In the genomic region with DNA sequence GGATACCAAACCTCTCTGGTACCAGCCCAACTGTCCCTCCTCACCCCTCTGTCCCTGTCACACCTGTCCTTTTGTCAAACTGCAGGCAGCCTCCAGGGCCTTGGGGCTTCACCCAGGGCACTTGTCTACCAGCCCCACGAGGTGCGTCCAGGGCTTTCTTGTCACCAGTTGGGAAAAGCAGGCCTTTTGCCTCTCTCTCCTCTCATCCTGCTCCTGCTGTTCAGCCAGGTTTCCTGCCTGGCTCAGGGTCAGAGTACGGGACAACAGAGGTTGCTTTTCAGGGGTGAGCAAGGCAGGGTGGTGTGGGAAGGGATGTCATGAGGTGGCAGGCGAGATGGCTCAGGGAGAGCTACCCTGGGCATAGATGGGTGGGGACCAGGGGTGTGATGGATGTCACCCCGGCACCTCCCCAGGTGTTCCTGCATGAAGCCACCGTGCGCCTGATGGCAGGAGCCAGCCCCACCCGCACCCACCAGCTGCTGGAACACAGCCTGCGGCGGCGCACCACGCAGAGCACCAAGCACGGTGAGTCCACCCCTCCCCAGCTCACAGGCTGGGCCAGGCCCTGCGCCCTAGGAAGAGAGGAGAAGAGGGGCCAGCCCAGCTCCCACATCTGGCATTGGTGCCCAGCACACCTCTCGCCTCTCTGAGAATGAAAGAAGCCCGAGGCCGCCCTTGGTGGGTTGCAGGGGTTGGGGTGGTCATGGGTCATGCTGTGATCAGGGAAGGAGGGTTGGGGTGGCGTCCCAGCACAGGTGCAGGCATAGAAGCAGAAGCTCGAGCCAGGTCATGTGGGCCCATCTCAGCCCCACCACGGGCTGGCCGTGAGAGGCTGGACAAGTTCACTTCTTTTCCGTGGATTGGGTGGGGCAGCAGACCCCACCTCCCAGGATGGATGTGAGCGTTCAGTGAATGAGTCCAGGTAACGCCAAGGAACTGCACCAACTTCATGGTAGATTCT, we compare ENCODE assay signal across 20 cellular contexts. TPM values are rescaled to one million over a fixed set of nuclear protein-coding genes. Genes with fewer than 3 reads are reported as not detected.
DNase-seq lines count a peak whose midpoint lies in the region; ATAC-seq, FAIRE-seq and TF ChIP-seq lines count a peak whose summit lies in the region.
"Had no signal": no experiment of that assay in that cellular context is flagged by ENCODE, and none has a peak within 500 bp of the region (broad histone marks: within the 10 kb centered on the region; RNA-seq: fewer than 3 reads in every experiment).

No MANE protein-coding gene starts in this region.

- dilution Hi-C loops in IMR-90 (cut with HindIII; ENCODE audit: low sequenced_read_pairs, unreplicated experiment), result no loop called here

- no peak for ATAC-seq in HepG2
- no peak for ATAC-seq in right lobe of liver
- ATAC-seq in IMR-90 (ENCODE audit: low read depth), result no peak
- no peak for ATAC-seq in stimulated activated naive B cell treated with anti-CD40 and anti-IgM and Interleukin-4, amounts not matched to agents 10 μg/mL and 1 μg/mL and 100 μg/mL, for 72 hours (replicated peaks)
- no peak for ATAC-seq in GM21447 (IDR thresholded peaks at IDR 0.05; ENCODE audit: unreplicated experiment)
- no peak for ATAC-seq in PC-3
- ATAC-seq: Panc1 had no signal

- no peak overlapping the region for H3K27ac Mint-ChIP-seq in endodermal cell
- H3K27ac Mint-ChIP-seq in stimulated activated naive B cell treated with anti-CD40 and anti-IgM and Interleukin-4, amounts not matched to agents 10 μg/mL and 1 μg/mL and 100 μg/mL, for 72 hours, result peak overlapping the region; percentile 86
- H3K27ac Mint-ChIP-seq: CD4-positive, CD25-positive, alpha-beta regulatory T cell had no signal

- no peak overlapping the region for H2BK120ac ChIP-seq in IMR-90 (ENCODE audit: low read depth, low read length)

- DNase-seq in HepG2 (ENCODE audit: low spot score) (no peak), right lobe of liver (no peak), IMR-90 (no peak), endodermal cell (peak; percentile 45), esophagus squamous epithelium (lab: John Stamatoyannopoulos, UW) (no peak), PC-3 (no peak)
- no peak for DNase-seq in stimulated activated naive B cell treated with anti-CD40 and anti-IgM and Interleukin-4, amounts not matched to agents 10 μg/mL and 1 μg/mL and 100 μg/mL, for 72 hours
- DNase-seq: AML-193; CD4-positive, CD25-positive, alpha-beta regulatory T cell; DMS53; GOT3; NCI-H1092; NCI-H146; NCI-H2081 treated with DMSO at 0.1 percent for 48 hours; NCI-H2227 treated with DMSO at 0.1 percent for 48 hours; NCI-H524; SHP77 had no signal

- H3K27me3 ChIP-seq in HepG2 (ENCODE audit: control insufficient read depth in 1 of 2, insufficient read depth in 2 of 2, low read length in 2 of 2), result peaks cover 0 to 7% of the 10 kb centered on the region in 2 experiments; a peak in 2 of 5 replicates
- peaks cover 0 to 4% of the 10 kb centered on the region in 2 donors for H3K27me3 ChIP-seq in right lobe of liver
- peaks cover 5% of the 10 kb centered on the region; the same call in 1 of the 2 replicates for H3K27me3 ChIP-seq in IMR-90 (ENCODE audit: control insufficient read depth, insufficient read depth, low read length)
- peaks cover 14% of the 10 kb centered on the region for H3K27me3 ChIP-seq in endodermal cell (ENCODE audit: control insufficient read depth, insufficient read depth, low read length, poor library complexity, severe bottlenecking)
- H3K27me3 ChIP-seq in esophagus squamous epithelium, result peaks cover 0 to 11% (median 0%) of the 10 kb centered on the region in 4 donors
- H3K27me3 ChIP-seq in PC-3 (ENCODE audit: low read length), result no peaks in the 10 kb centered on the region

- H3K14ac ChIP-seq in IMR-90 (replicated peaks; ENCODE audit: low read depth, low read length), result no peak overlapping the region

- H2BK20ac ChIP-seq in IMR-90 (ENCODE audit: low read depth, low read length), result no peak overlapping the region

- H3K23ac ChIP-seq in IMR-90 (ENCODE audit: low read depth, low read length), result no peak overlapping the region

- H3K4me3 ChIP-seq in HepG2 (replicated peaks in 1 of 3; ENCODE audit: insufficient read depth in 1 of 3, low read depth in 2 of 3, low read length in 3 of 3), result no peak overlapping the region
- no peak overlapping the region for H3K4me3 ChIP-seq in right lobe of liver
- H3K4me3 ChIP-seq in IMR-90 (ENCODE audit: insufficient read depth, low read depth, low read length), result no peak overlapping the region
- H3K4me3 ChIP-seq in endodermal cell (ENCODE audit: low read length), result no peak overlapping the region
- H3K4me3 ChIP-seq in esophagus squamous epithelium, result no peak overlapping the region
- H3K4me3 ChIP-seq in PC-3 (ENCODE audit: low read length), result no peak overlapping the region

- in situ Hi-C loops in HepG2 (cut with HindIII; ENCODE audit: extremely low pct_ligation_motif_present, low pct_unique_long_range_greater_than_20kb) (no loop called here), IMR-90 (cut with MboI; ENCODE audit: low sequenced_read_pairs) (no loop called here)

- no peak overlapping the region for H4K5ac ChIP-seq in IMR-90 (ENCODE audit: low read depth, low read length)

- H3K36me3 Mint-ChIP-seq in endodermal cell (ENCODE audit: low read depth), result peaks cover 27% of the 10 kb centered on the region
- peaks cover 43 to 84% of the 10 kb centered on the region in 2 donors for H3K36me3 Mint-ChIP-seq in stimulated activated naive B cell treated with anti-CD40 and anti-IgM and Interleukin-4, amounts not matched to agents 10 μg/mL and 1 μg/mL and 100 μg/mL, for 72 hours

- H2AK9ac ChIP-seq in IMR-90 (replicated peaks; ENCODE audit: low read depth, low read length, poor library complexity), result peak overlapping the region; percentile 82

- no peak overlapping the region for H3K4ac ChIP-seq in IMR-90 (ENCODE audit: low read depth, low read length)

- FAIRE-seq in HepG2 (lab: Jason Lieb, UNC), result no peak

- H3K36me3 ChIP-seq in HepG2 (replicated peaks in 1 of 2; ENCODE audit: control insufficient read depth in 1 of 2, insufficient read depth in 2 of 2, low read length in 2 of 2) (peaks cover 26 to 53% of the 10 kb centered on the region in 2 experiments), right lobe of liver (peaks cover 0 to 51% (median 17%) of the 10 kb centered on the region in 4 donors), IMR-90 (ENCODE audit: control insufficient read depth, insufficient read depth, low read length) (peaks cover 24% of the 10 kb centered on the region), endodermal cell (ENCODE audit: control insufficient read depth, insufficient read depth, low read length) (peaks cover 35% of the 10 kb centered on the region), esophagus squamous epithelium (peaks cover 39 to 83% (median 42%) of the 10 kb centered on the region in 3 donors), PC-3 (ENCODE audit: low read depth, low read length) (no peaks in the 10 kb centered on the region)

- TF ChIP-seq RAD21 in HepG2 (CRISPR knock-in tag; IDR thresholded peaks at IDR 0.05) (no peak), IMR-90 (IDR thresholded peaks at IDR 0.05; ENCODE audit: low read length) (no peak)

- H3K79me2 ChIP-seq in HepG2 (ENCODE audit: insufficient read depth, low read length), result no peaks in the 10 kb centered on the region
- H3K79me2 ChIP-seq in PC-3 (ENCODE audit: low read length), result no peaks in the 10 kb centered on the region

- POLR2A ChIA-PET in HepG2 (lab: Yijun Ruan, JAX) (no interaction called here), IMR-90 (lab: Charles Lee; ENCODE audit: unreplicated experiment) (no interaction called here), PC-3 (lab: Charles Lee; ENCODE audit: unreplicated experiment) (no interaction called here)

- no peaks in the 10 kb centered on the region for H3K9me3 Mint-ChIP-seq in endodermal cell
- H3K9me3 Mint-ChIP-seq in stimulated activated naive B cell treated with anti-CD40 and anti-IgM and Interleukin-4, amounts not matched to agents 10 μg/mL and 1 μg/mL and 100 μg/mL, for 72 hours, result no peaks in the 10 kb centered on the region
- H3K9me3 Mint-ChIP-seq: CD4-positive, CD25-positive, alpha-beta regulatory T cell had no signal

- H2BK15ac ChIP-seq in IMR-90 (ENCODE audit: low read depth, low read length), result no peak overlapping the region

- CTCF ChIA-PET in HepG2 (lab: Yijun Ruan, JAX; ENCODE audit: low intra/inter-chr PET ratio, low total read pairs), result no interaction called here
- CTCF ChIA-PET in IMR-90 (lab: Yijun Ruan, JAX), result no interaction called here
- CTCF ChIA-PET in PC-3 (lab: Charles Lee), result no interaction called here

- H3K9me3 ChIP-seq in HepG2 (ENCODE audit: low read length), result no peaks in the 10 kb centered on the region
- no peaks in the 10 kb centered on the region for H3K9me3 ChIP-seq in right lobe of liver
- H3K9me3 ChIP-seq in IMR-90 (ENCODE audit: control insufficient read depth, insufficient read depth, low read length), result no peaks in the 10 kb centered on the region
- no peaks in the 10 kb centered on the region for H3K9me3 ChIP-seq in endodermal cell (ENCODE audit: control insufficient read depth, low read length)
- H3K9me3 ChIP-seq in esophagus squamous epithelium, result no peaks in the 10 kb centered on the region
- no peaks in the 10 kb centered on the region for H3K9me3 ChIP-seq in PC-3 (ENCODE audit: low read length)

- H3K4me1 ChIP-seq in HepG2 (ENCODE audit: insufficient read depth, low read length), result no peaks in the 10 kb centered on the region
- peaks cover 0 to 25% (median 7%) of the 10 kb centered on the region in 4 donors for H3K4me1 ChIP-seq in right lobe of liver
- no peaks in the 10 kb centered on the region for H3K4me1 ChIP-seq in IMR-90 (ENCODE audit: control insufficient read depth, insufficient read depth, low read length)
- no peaks in the 10 kb centered on the region for H3K4me1 ChIP-seq in endodermal cell (ENCODE audit: control insufficient read depth, insufficient read depth, low read length)
- H3K4me1 ChIP-seq in esophagus squamous epithelium, result peaks cover 3 to 20% (median 4%) of the 10 kb centered on the region in 3 donors
- no peaks in the 10 kb centered on the region for H3K4me1 ChIP-seq in PC-3 (ENCODE audit: insufficient read depth, low read length)

- H4K91ac ChIP-seq in IMR-90 (ENCODE audit: insufficient read depth, low read depth, low read length), result no peak overlapping the region

- no peak overlapping the region for H3K4me3 Mint-ChIP-seq in endodermal cell
- H3K4me3 Mint-ChIP-seq in stimulated activated naive B cell treated with anti-CD40 and anti-IgM and Interleukin-4, amounts not matched to agents 10 μg/mL and 1 μg/mL and 100 μg/mL, for 72 hours, result peak overlapping the region in 1 of 2 donors; percentile 29
- H3K4me3 Mint-ChIP-seq: CD4-positive, CD25-positive, alpha-beta regulatory T cell had no signal

- intact Hi-C loops in HepG2 (cut with micrococcal nuclease; ENCODE audit: unreplicated experiment), result no loop called here
- intact Hi-C loops in right lobe of liver (cut with DNase I), result no loop called here
- intact Hi-C loops in IMR-90 (cut with micrococcal nuclease), result no loop called here
- intact Hi-C loops in esophagus squamous epithelium (cut with DNase I), result no loop called here
- intact Hi-C loops in PC-3 (cut with micrococcal nuclease), result no loop called here

- H3K4me2 ChIP-seq in HepG2 (ENCODE audit: low read depth, low read length) (no peak overlapping the region), IMR-90 (ENCODE audit: low read depth, low read length) (no peak overlapping the region), PC-3 (ENCODE audit: low read length) (no peak overlapping the region)

- no peak overlapping the region for H2AK5ac ChIP-seq in IMR-90 (ENCODE audit: low read depth, low read length)

- H2BK5ac ChIP-seq in IMR-90 (ENCODE audit: low read depth, low read length, poor library complexity, severe bottlenecking), result no peak overlapping the region

- no peaks in the 10 kb centered on the region for H3F3A ChIP-seq in PC-3 (ENCODE audit: low read length, unreplicated experiment)

- H3K9me1 ChIP-seq in IMR-90 (ENCODE audit: insufficient read depth, low read length), result peaks cover 8% of the 10 kb centered on the region; the same call in 1 of the 2 replicates

- no peak for TF ChIP-seq EP300 in HepG2 (IDR thresholded peaks at IDR 0.05; ENCODE audit: low read depth in 2 of 2, low read length in 2 of 2)
- TF ChIP-seq EP300 in HepG2 (CRISPR knock-in tag; IDR thresholded peaks at IDR 0.05; ENCODE audit: borderline replicate concordance), result no peak

- no peak overlapping the region for H4K8ac ChIP-seq in IMR-90 (ENCODE audit: low read depth in 2 of 2, low read length in 2 of 2)

- H2AFZ ChIP-seq in HepG2 (ENCODE audit: low read length), result no peak overlapping the region
- H2AFZ ChIP-seq in IMR-90 (replicated peaks; ENCODE audit: low read length, poor library complexity), result no peak overlapping the region
- no peak overlapping the region for H2AFZ ChIP-seq in PC-3 (ENCODE audit: low read length)

- TF ChIP-seq POLR2A in HepG2 (IDR thresholded peaks at IDR 0.05; ENCODE audit: insufficient read depth in 1 of 2, low read depth in 2 of 2, low read length in 2 of 2), result no peak; a peak in 1 of 4 replicates
- TF ChIP-seq POLR2A in right lobe of liver (IDR thresholded peaks at IDR 0.05), result no peak
- TF ChIP-seq POLR2A in IMR-90 (IDR thresholded peaks at IDR 0.05; ENCODE audit: low read depth, low read length), result no peak
- no peak for TF ChIP-seq POLR2A in esophagus squamous epithelium (IDR thresholded peaks at IDR 0.05)

- no peak overlapping the region for H3K27ac ChIP-seq in HepG2 (ENCODE audit: extremely low read length, insufficient read depth, low read length)
- no peak overlapping the region for H3K27ac ChIP-seq in right lobe of liver
- no peak overlapping the region for H3K27ac ChIP-seq in IMR-90 (ENCODE audit: insufficient read depth, low read length)
- H3K27ac ChIP-seq in endodermal cell (ENCODE audit: low read depth, low read length), result no peak overlapping the region
- H3K27ac ChIP-seq in esophagus squamous epithelium, result no peak overlapping the region
- H3K27ac ChIP-seq in PC-3 (ENCODE audit: low read length), result no peak overlapping the region

- H3K4me1 Mint-ChIP-seq in endodermal cell, result peaks cover 4% of the 10 kb centered on the region
- peaks cover 40 to 44% of the 10 kb centered on the region in 2 donors for H3K4me1 Mint-ChIP-seq in stimulated activated naive B cell treated with anti-CD40 and anti-IgM and Interleukin-4, amounts not matched to agents 10 μg/mL and 1 μg/mL and 100 μg/mL, for 72 hours

- no peak overlapping the region for H3K18ac ChIP-seq in IMR-90 (ENCODE audit: low read depth, low read length)

- H3K56ac ChIP-seq in IMR-90 (ENCODE audit: extremely low read depth, insufficient read depth, low read length), result no peak overlapping the region

- 97% methylated on average over 11 of the region's 24 CpGs for WGBS in HepG2 (ENCODE audit: low lambda C conversion rate)
- 95% methylated on average over 4 of the region's 24 CpGs for WGBS in right lobe of liver (ENCODE audit: insufficient coverage, low coverage, low lambda C conversion rate, missing lambda C conversion rate)
- WGBS in IMR-90 (ENCODE audit: extremely low coverage in 2 of 2, insufficient read length in 1 of 2), 2 experiments, result 92% methylated on average over 6 of the region's 24 CpGs; no CpG with 5 or more reads in 1 of the 2 experiments
- 95% methylated on average over 12 to 24 of the region's 24 CpGs for WGBS in endodermal cell (ENCODE audit: insufficient coverage in 1 of 2, insufficient read length in 1 of 2), 2 experiments
- WGBS in esophagus squamous epithelium, 2 donors, result 87 to 90% methylated on average over 4 to 17 of the region's 24 CpGs

- H4K20me1 ChIP-seq in HepG2 (ENCODE audit: insufficient read depth, low read length), result peaks cover 29% of the 10 kb centered on the region
- H4K20me1 ChIP-seq in IMR-90 (ENCODE audit: insufficient read depth, low read length), result peaks cover 10% of the 10 kb centered on the region; the same call in 1 of the 2 replicates
- H4K20me1 ChIP-seq in PC-3 (ENCODE audit: low read length), result no peaks in the 10 kb centered on the region

- no peaks in the 10 kb centered on the region for H3K79me1 ChIP-seq in IMR-90 (ENCODE audit: low read depth in 1 of 2, low read length in 2 of 2)

- no peaks in the 10 kb centered on the region for H3K9me2 ChIP-seq in PC-3 (replicated peaks; ENCODE audit: low read length)

- no TSS peak for BruUV-seq in HepG2 (replicated peaks; lab: Mats Ljungman, UMichigan)
- BruUV-seq in IMR-90 (replicated peaks; lab: Mats Ljungman, UMichigan), result no TSS peak
- BruUV-seq in PC-3 (replicated peaks; lab: Mats Ljungman, UMichigan), result no TSS peak

- peaks cover 13% of the 10 kb centered on the region for H3K27me3 Mint-ChIP-seq in endodermal cell (ENCODE audit: insufficient read depth)
- H3K27me3 Mint-ChIP-seq in stimulated activated naive B cell treated with anti-CD40 and anti-IgM and Interleukin-4, amounts not matched to agents 10 μg/mL and 1 μg/mL and 100 μg/mL, for 72 hours, result no peaks in the 10 kb centered on the region

- TF ChIP-seq CTCF in HepG2 (CRISPR knock-in tag; IDR thresholded peaks at IDR 0.05) (no peak), right lobe of liver (IDR thresholded peaks at IDR 0.05) (no peak), IMR-90 (conservative IDR thresholded peaks at IDR 0.05; ENCODE audit: low read depth, low read length) (no peak), endodermal cell (conservative IDR thresholded peaks at IDR 0.05) (no peak), esophagus squamous epithelium (IDR thresholded peaks at IDR 0.05) (no peak), PC-3 (conservative IDR thresholded peaks at IDR 0.05; ENCODE audit: low read depth, low read length) (no peak)

- H3K9ac ChIP-seq in HepG2 (ENCODE audit: insufficient read depth, low read depth, low read length) (no peak overlapping the region), IMR-90 (ENCODE audit: low read depth, low read length) (no peak overlapping the region), endodermal cell (ENCODE audit: extremely low read depth, low read length, poor library complexity, severe bottlenecking) (no peak overlapping the region), PC-3 (ENCODE audit: low read length) (no peak overlapping the region)

RNA-seq across cellular contexts. Expression of a gene that starts 10.1 kb away (rescaled TPM):
- total RNA-seq in HepG2 (2016; rRNA removed; fragmentation: Illumina TruSeq; extraction: Trizol) (not detected in 2 replicates), right lobe of liver (not detected), IMR-90 (2012; rRNA removed) (not detected in 2 replicates), endodermal cell (under 1 TPM in 1 of 2 donors, not detected in 1; 0.58 TPM), esophagus squamous epithelium (not detected), PC-3 (2014; rRNA removed) (not detected in 2 replicates)
- total RNA-seq in HepG2 (2016; cell fraction: cytosol; rRNA removed; fragmentation: Illumina TruSeq; extraction: Trizol; ENCODE audit: low read depth), result not detected in 2 replicates
- not detected in 2 replicates for total RNA-seq in HepG2 (2016; cell fraction: insoluble cytoplasmic fraction; rRNA removed; fragmentation: Illumina TruSeq; extraction: Trizol)
- not detected in 2 replicates for total RNA-seq in HepG2 (2016; cell fraction: membrane; rRNA removed; fragmentation: Illumina TruSeq; extraction: Trizol)
- not detected in 2 replicates for total RNA-seq in HepG2 (2016; cell fraction: nucleus; rRNA removed; fragmentation: Illumina TruSeq; extraction: Trizol)
- polyA plus RNA-seq in HepG2 (2011; rRNA removed) (not detected in 2 replicates), IMR-90 (2012; rRNA removed) (not detected in 2 replicates)
- polyA plus RNA-seq in HepG2 (2011; cell fraction: cytosol; rRNA removed), result not detected in 2 replicates
- not detected in 2 replicates for polyA plus RNA-seq in HepG2 (2011; cell fraction: nucleus; rRNA removed)
- not detected in 2 replicates for polyA plus RNA-seq in HepG2 (2012)
- polyA plus RNA-seq in HepG2 (2016; cell fraction: cytosol; fragmentation: Illumina TruSeq; extraction: Trizol; ENCODE audit: low read depth), result not detected in 2 replicates
- polyA plus RNA-seq in HepG2 (2016; cell fraction: insoluble cytoplasmic fraction; fragmentation: Illumina TruSeq; extraction: Trizol; ENCODE audit: low read depth), result not detected in 2 replicates
- not detected in 2 replicates for polyA plus RNA-seq in HepG2 (2016; cell fraction: membrane; fragmentation: Illumina TruSeq; extraction: Trizol; ENCODE audit: low read depth)
- not detected in 2 replicates for polyA plus RNA-seq in HepG2 (2016; cell fraction: nucleus; fragmentation: Illumina TruSeq; extraction: Trizol; ENCODE audit: insufficient read depth, low read depth)
- not detected in 2 replicates for polyA minus RNA-seq in HepG2 (2011; rRNA and poly(A)+ RNA removed; ENCODE audit: low replicate concordance)
- not detected in 2 replicates for polyA minus RNA-seq in HepG2 (2011; cell fraction: cytosol; rRNA and poly(A)+ RNA removed)
- not detected in 2 replicates for polyA minus RNA-seq in HepG2 (2011; cell fraction: nucleus; rRNA and poly(A)+ RNA removed)
- polyA plus RNA-seq in IMR-90 (2012; cell fraction: cytosol; rRNA removed), result not detected in 2 replicates
- polyA plus RNA-seq in IMR-90 (2012; cell fraction: nucleus; rRNA removed; ENCODE audit: low replicate concordance), result not detected in 2 replicates
- polyA plus RNA-seq in endodermal cell (2013, experiment 1 of 2), result 0.57 TPM
- polyA plus RNA-seq in endodermal cell (2013, experiment 2 of 2), result 0.70 TPM
- total RNA-seq: MCF 10A had no signal

RNA-seq across cellular contexts. Expression of a gene that starts 21.9 kb away (rescaled TPM):
- 0.11 TPM in 1 of 2 replicates, not detected in the other for total RNA-seq in HepG2 (2016; rRNA removed; fragmentation: Illumina TruSeq; extraction: Trizol)
- total RNA-seq in HepG2 (2016; cell fraction: cytosol; rRNA removed; fragmentation: Illumina TruSeq; extraction: Trizol; ENCODE audit: low read depth), result 0.10 TPM in 1 of 2 replicates, not detected in the other
- 0.17 TPM in 1 of 2 replicates, not detected in the other for total RNA-seq in HepG2 (2016; cell fraction: insoluble cytoplasmic fraction; rRNA removed; fragmentation: Illumina TruSeq; extraction: Trizol)
- 0.07 and 0.09 TPM in 2 replicates for total RNA-seq in HepG2 (2016; cell fraction: membrane; rRNA removed; fragmentation: Illumina TruSeq; extraction: Trizol)
- 0.25 and 0.38 TPM in 2 replicates for total RNA-seq in HepG2 (2016; cell fraction: nucleus; rRNA removed; fragmentation: Illumina TruSeq; extraction: Trizol)
- 0.22 and 0.29 TPM in 2 replicates for polyA plus RNA-seq in HepG2 (2011; rRNA removed)
- 0.03 and 0.04 TPM in 2 replicates for polyA plus RNA-seq in HepG2 (2011; cell fraction: cytosol; rRNA removed)
- polyA plus RNA-seq in HepG2 (2011; cell fraction: nucleus; rRNA removed), result 1.2 and 1.7 TPM in 2 replicates
- polyA plus RNA-seq in HepG2 (2012), result 0.16 and 0.31 TPM in 2 replicates
- not detected in 2 replicates for polyA plus RNA-seq in HepG2 (2016; cell fraction: cytosol; fragmentation: Illumina TruSeq; extraction: Trizol; ENCODE audit: low read depth)
- polyA plus RNA-seq in HepG2 (2016; cell fraction: insoluble cytoplasmic fraction; fragmentation: Illumina TruSeq; extraction: Trizol; ENCODE audit: low read depth), result 0.05 TPM in 1 of 2 replicates, not detected in the other
- polyA plus RNA-seq in HepG2 (2016; cell fraction: membrane; fragmentation: Illumina TruSeq; extraction: Trizol; ENCODE audit: low read depth), result 0.05 and 0.06 TPM in 2 replicates
- 1.1 and 1.2 TPM in 2 replicates for polyA plus RNA-seq in HepG2 (2016; cell fraction: nucleus; fragmentation: Illumina TruSeq; extraction: Trizol; ENCODE audit: insufficient read depth, low read depth)
- 0.46 and 1.4 TPM in 2 replicates for polyA minus RNA-seq in HepG2 (2011; rRNA and poly(A)+ RNA removed; ENCODE audit: low replicate concordance)
- 0.20 TPM in 1 of 2 replicates, not detected in the other for polyA minus RNA-seq in HepG2 (2011; cell fraction: cytosol; rRNA and poly(A)+ RNA removed)
- 0.26 and 0.37 TPM in 2 replicates for polyA minus RNA-seq in HepG2 (2011; cell fraction: nucleus; rRNA and poly(A)+ RNA removed)
- under 1 TPM in 4 of 6 experiments, not detected in 2; 0.04 to 0.22 (median 0.18) TPM for total RNA-seq in right lobe of liver
- under 0.01 TPM in 1 of 2 replicates, not detected in the other for total RNA-seq in IMR-90 (2012; rRNA removed)
- polyA plus RNA-seq in IMR-90 (2012; rRNA removed), result 0.14 and 0.16 TPM in 2 replicates
- polyA plus RNA-seq in IMR-90 (2012; cell fraction: cytosol; rRNA removed), result 0.08 and 0.09 TPM in 2 replicates
- 1.1 and 1.9 TPM in 2 replicates for polyA plus RNA-seq in IMR-90 (2012; cell fraction: nucleus; rRNA removed; ENCODE audit: low replicate concordance)
- total RNA-seq in endodermal cell, result 1 to 10 TPM; 1.7 to 3.3 TPM
- polyA plus RNA-seq in endodermal cell (2013, experiment 1 of 2), result 3.1 TPM
- polyA plus RNA-seq in endodermal cell (2013, experiment 2 of 2), result 2.4 TPM
- total RNA-seq in esophagus squamous epithelium, result 1 to 10 TPM in 1 of 4 donors, under 1 TPM in 3; 0.19 to 1.9 (median 0.32) TPM
- total RNA-seq in PC-3 (2014; rRNA removed), result 0.58 and 0.66 TPM in 2 replicates

RNA-seq across cellular contexts. Expression of a gene that starts 42.2 kb away (rescaled TPM):
- 37.3 and 41.8 TPM in 2 replicates for total RNA-seq in HepG2 (2016; rRNA removed; fragmentation: Illumina TruSeq; extraction: Trizol)
- total RNA-seq in HepG2 (2016; cell fraction: cytosol; rRNA removed; fragmentation: Illumina TruSeq; extraction: Trizol; ENCODE audit: low read depth), result 13.0 and 13.7 TPM in 2 replicates
- total RNA-seq in HepG2 (2016; cell fraction: insoluble cytoplasmic fraction; rRNA removed; fragmentation: Illumina TruSeq; extraction: Trizol), result 37.1 and 38.5 TPM in 2 replicates
- 17.3 and 25.3 TPM in 2 replicates for total RNA-seq in HepG2 (2016; cell fraction: membrane; rRNA removed; fragmentation: Illumina TruSeq; extraction: Trizol)
- 25.4 and 26.0 TPM in 2 replicates for total RNA-seq in HepG2 (2016; cell fraction: nucleus; rRNA removed; fragmentation: Illumina TruSeq; extraction: Trizol)
- 10.6 and 11.2 TPM in 2 replicates for polyA plus RNA-seq in HepG2 (2011; rRNA removed)
- 6.7 and 15.2 TPM in 2 replicates for polyA plus RNA-seq in HepG2 (2011; cell fraction: cytosol; rRNA removed)
- polyA plus RNA-seq in HepG2 (2011; cell fraction: nucleus; rRNA removed), result 15.5 and 21.0 TPM in 2 replicates
- 4.9 and 8.1 TPM in 2 replicates for polyA plus RNA-seq in HepG2 (2012)
- polyA plus RNA-seq in HepG2 (2016; cell fraction: cytosol; fragmentation: Illumina TruSeq; extraction: Trizol; ENCODE audit: low read depth), result 11.6 and 12.9 TPM in 2 replicates
- 35.7 and 42.0 TPM in 2 replicates for polyA plus RNA-seq in HepG2 (2016; cell fraction: insoluble cytoplasmic fraction; fragmentation: Illumina TruSeq; extraction: Trizol; ENCODE audit: low read depth)
- 15.9 TPM in 2 replicates for polyA plus RNA-seq in HepG2 (2016; cell fraction: membrane; fragmentation: Illumina TruSeq; extraction: Trizol; ENCODE audit: low read depth)
- polyA plus RNA-seq in HepG2 (2016; cell fraction: nucleus; fragmentation: Illumina TruSeq; extraction: Trizol; ENCODE audit: insufficient read depth, low read depth), result 29.0 and 31.5 TPM in 2 replicates
- 31.7 and 74.0 TPM in 2 replicates for polyA minus RNA-seq in HepG2 (2011; rRNA and poly(A)+ RNA removed; ENCODE audit: low replicate concordance)
- 4.4 and 9.0 TPM in 2 replicates for polyA minus RNA-seq in HepG2 (2011; cell fraction: cytosol; rRNA and poly(A)+ RNA removed)
- 7.8 and 10.3 TPM in 2 replicates for polyA minus RNA-seq in HepG2 (2011; cell fraction: nucleus; rRNA and poly(A)+ RNA removed)
- 1 to 10 TPM in 2 of 6 experiments, under 1 TPM in 2, not detected in 2; 0.29 to 3.7 (median 1.8) TPM for total RNA-seq in right lobe of liver
- 14.7 and 18.1 TPM in 2 replicates for total RNA-seq in IMR-90 (2012; rRNA removed)
- 20.1 and 31.3 TPM in 2 replicates for polyA plus RNA-seq in IMR-90 (2012; rRNA removed)
- polyA plus RNA-seq in IMR-90 (2012; cell fraction: cytosol; rRNA removed), result 10.5 and 19.3 TPM in 2 replicates
- 8.7 and 23.0 TPM in 2 replicates for polyA plus RNA-seq in IMR-90 (2012; cell fraction: nucleus; rRNA removed; ENCODE audit: low replicate concordance)
- total RNA-seq in endodermal cell, result 10 to 100 TPM; 28.5 to 43.1 TPM
- polyA plus RNA-seq in endodermal cell (2013, experiment 1 of 2), result 32.1 TPM
- 32.0 TPM for polyA plus RNA-seq in endodermal cell (2013, experiment 2 of 2)
- total RNA-seq in esophagus squamous epithelium, result 10 to 100 TPM in 2 of 4 donors, 1 to 10 TPM in 2; 6.9 to 12.6 (median 10.5) TPM
- total RNA-seq in PC-3 (2014; rRNA removed), result 75.9 and 77.5 TPM in 2 replicates
